ENCODE assay signal across 15 cellular contexts in the genomic region with DNA sequence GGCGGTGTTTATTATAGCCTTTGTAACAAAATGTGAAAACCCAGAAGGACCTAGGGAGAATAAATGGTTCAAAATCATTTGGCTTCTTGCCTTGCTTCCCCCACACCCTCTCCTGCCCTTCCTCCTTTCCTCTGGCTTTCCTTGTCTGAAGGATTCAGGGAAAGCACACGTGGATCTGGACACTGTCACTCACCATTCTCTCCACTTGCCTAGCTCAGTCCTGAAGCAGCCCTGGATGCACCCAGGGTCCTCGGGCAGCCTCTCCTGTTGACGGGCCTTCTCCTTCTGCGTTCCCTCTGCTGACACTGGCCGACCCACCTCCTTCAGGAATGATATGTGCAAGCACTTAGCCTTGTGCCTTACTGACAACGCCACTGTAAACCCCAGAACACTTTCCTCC.
"Had no signal": no experiment of that assay in that cellular context is flagged by ENCODE, and none has a peak within 500 bp of the region (broad histone marks: within the 10 kb centered on the region; RNA-seq: fewer than 3 reads in every experiment).

No MANE protein-coding gene starts in this region.

- H3K27ac Mint-ChIP-seq: activated CD4-positive, alpha-beta memory T cell treated with anti-CD3 and anti-CD28 coated beads, Interleukin-2, amount 10 ng/mL, durations not matched to agents 7 days and 5 days; activated CD8-positive, alpha-beta memory T cell treated with anti-CD3 and anti-CD28 coated beads, Interleukin-2, amount 10 ng/mL, durations not matched to agents 7 days and 5 days; activated naive CD4-positive, alpha-beta T cell treated with anti-CD3 and anti-CD28 coated beads, Interleukin-2, amount 10 ng/mL, durations not matched to agents 7 days and 5 days had no signal

- H3K9me3 ChIP-seq: adrenal gland, gastrocnemius medialis, left lung, psoas muscle, right lobe of liver had no signal

- H3K27ac ChIP-seq: adrenal gland, gastrocnemius medialis, left lung, psoas muscle, right lobe of liver had no signal

- DNase-seq: activated CD4-positive, alpha-beta memory T cell treated with anti-CD3 and anti-CD28 coated beads, Interleukin-2, amount 10 ng/mL, durations not matched to agents 7 days and 5 days; activated CD4-positive, alpha-beta T cell treated with anti-CD3 and anti-CD28 coated beads for 48 hours; activated CD4-positive, CD25-positive, alpha-beta regulatory T cell; activated CD8-positive, alpha-beta memory T cell treated with anti-CD3 and anti-CD28 coated beads, Interleukin-2, amount 10 ng/mL, durations not matched to agents 7 days and 5 days; activated naive CD4-positive, alpha-beta T cell treated with anti-CD3 and anti-CD28 coated beads, Interleukin-2, amount 10 ng/mL, durations not matched to agents 7 days and 5 days; adrenal gland; dorsolateral prefrontal cortex; erythroblast; gastrocnemius medialis; head of caudate nucleus; left lung; psoas muscle; right lobe of liver; small intestine; stimulated activated CD4-positive, alpha-beta T cell treated with anti-CD3 and anti-CD28 coated beads, Interleukin-4, amount 100 ng/mL, for 1 hour had no signal

- H3K9me3 Mint-ChIP-seq: activated CD4-positive, alpha-beta memory T cell treated with anti-CD3 and anti-CD28 coated beads, Interleukin-2, amount 10 ng/mL, durations not matched to agents 7 days and 5 days; activated naive CD4-positive, alpha-beta T cell treated with anti-CD3 and anti-CD28 coated beads, Interleukin-2, amount 10 ng/mL, durations not matched to agents 7 days and 5 days had no signal

- H3K36me3 ChIP-seq: adrenal gland, gastrocnemius medialis, left lung, right lobe of liver had no signal

- ATAC-seq: activated CD8-positive, alpha-beta memory T cell treated with anti-CD3 and anti-CD28 coated beads, Interleukin-2, amount 10 ng/mL, durations not matched to agents 7 days and 5 days; gastrocnemius medialis; left lung; psoas muscle had no signal

- H3K27me3 Mint-ChIP-seq: activated CD4-positive, alpha-beta memory T cell treated with anti-CD3 and anti-CD28 coated beads, Interleukin-2, amount 10 ng/mL, durations not matched to agents 7 days and 5 days; activated CD8-positive, alpha-beta memory T cell treated with anti-CD3 and anti-CD28 coated beads, Interleukin-2, amount 10 ng/mL, durations not matched to agents 7 days and 5 days had no signal

- H3K4me3 ChIP-seq: adrenal gland, dorsolateral prefrontal cortex, gastrocnemius medialis, left lung, psoas muscle, right lobe of liver had no signal

- H3K4me1 ChIP-seq: left lung, right lobe of liver had no signal

- H3K4me3 Mint-ChIP-seq: activated CD4-positive, alpha-beta memory T cell treated with anti-CD3 and anti-CD28 coated beads, Interleukin-2, amount 10 ng/mL, durations not matched to agents 7 days and 5 days; activated CD8-positive, alpha-beta memory T cell treated with anti-CD3 and anti-CD28 coated beads, Interleukin-2, amount 10 ng/mL, durations not matched to agents 7 days and 5 days; activated naive CD4-positive, alpha-beta T cell treated with anti-CD3 and anti-CD28 coated beads, Interleukin-2, amount 10 ng/mL, durations not matched to agents 7 days and 5 days had no signal

- H3K4me1 Mint-ChIP-seq: activated CD4-positive, alpha-beta memory T cell treated with anti-CD3 and anti-CD28 coated beads, Interleukin-2, amount 10 ng/mL, durations not matched to agents 7 days and 5 days; activated CD8-positive, alpha-beta memory T cell treated with anti-CD3 and anti-CD28 coated beads, Interleukin-2, amount 10 ng/mL, durations not matched to agents 7 days and 5 days; activated naive CD4-positive, alpha-beta T cell treated with anti-CD3 and anti-CD28 coated beads, Interleukin-2, amount 10 ng/mL, durations not matched to agents 7 days and 5 days had no signal

- H3K27me3 ChIP-seq: adrenal gland, dorsolateral prefrontal cortex, gastrocnemius medialis, left lung, right lobe of liver had no signal
